Comparison of ENCODE assay signal across 1 cellular context in the genomic region with DNA sequence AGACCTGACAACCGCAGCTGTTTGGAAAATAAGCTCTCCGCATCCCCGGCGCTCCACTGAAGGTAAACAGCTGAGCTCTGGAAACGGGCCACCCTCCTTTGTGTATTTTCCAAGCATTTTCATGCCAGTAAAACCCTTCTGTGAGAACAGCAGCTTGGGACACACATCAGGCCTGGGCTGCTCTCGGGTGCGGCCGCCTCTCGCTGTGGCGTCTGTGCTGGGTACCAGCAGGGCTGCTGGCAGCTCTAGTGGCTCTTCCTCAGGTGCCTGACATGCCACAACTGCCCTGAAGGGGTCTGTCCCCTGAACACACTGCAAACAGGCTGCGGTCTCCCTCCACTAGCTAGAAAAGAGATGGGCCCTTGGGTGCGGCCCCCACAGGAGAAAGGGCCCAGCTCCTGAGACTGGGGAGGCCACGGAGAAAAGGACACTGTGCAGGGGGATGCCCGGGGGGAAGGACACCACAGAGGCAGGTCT.
A peak's percentile ranks its signal among the peaks of the same experiment; 100 is the strongest.
TF ChIP-seq lines count a peak whose summit lies in the region.

No MANE protein-coding gene starts in this region.

TF ChIP-seq in HepG2, 621 proteins besides CTCF, POLR2A, EP300 and RAD21 (continued from another document):
- TF ChIP-seq, protein P1, sequence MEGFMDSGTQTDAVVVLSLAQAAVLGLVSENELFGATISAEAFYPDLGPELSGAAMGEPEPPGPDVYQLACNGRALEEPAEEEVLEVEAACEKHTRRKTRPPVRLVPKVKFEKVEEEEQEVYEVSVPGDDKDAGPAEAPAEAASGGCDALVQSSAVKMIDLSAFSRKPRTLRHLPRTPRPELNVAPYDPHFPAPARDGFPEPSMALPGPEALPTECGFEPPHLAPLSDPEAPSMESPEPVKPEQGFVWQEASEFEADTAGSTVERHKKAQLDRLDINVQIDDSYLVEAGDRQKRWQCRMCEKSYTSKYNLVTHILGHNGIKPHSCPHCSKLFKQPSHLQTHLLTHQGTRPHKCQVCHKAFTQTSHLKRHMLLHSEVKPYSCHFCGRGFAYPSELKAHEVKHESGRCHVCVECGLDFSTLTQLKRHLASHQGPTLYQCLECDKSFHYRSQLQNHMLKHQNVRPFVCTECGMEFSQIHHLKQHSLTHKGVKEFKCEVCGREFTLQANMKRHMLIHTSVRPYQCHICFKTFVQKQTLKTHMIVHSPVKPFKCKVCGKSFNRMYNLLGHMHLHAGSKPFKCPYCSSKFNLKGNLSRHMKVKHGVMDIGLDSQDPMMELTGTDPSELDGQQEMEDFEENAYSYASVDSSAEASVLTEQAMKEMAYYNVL (CRISPR knock-in tag; IDR thresholded peaks at IDR 0.05; ENCODE audit: borderline replicate concordance) = 0 out of 2 replicates have a peak, but pooled peaks have one; percentile 6
- TF ChIP-seq ZNF337 (CRISPR knock-in tag; IDR thresholded peaks at IDR 0.05; ENCODE audit: borderline replicate concordance, low read depth) (peak; percentile 51; the same call in 1 of the 2 replicates), ZNF10 (CRISPR knock-in tag; IDR thresholded peaks at IDR 0.05; ENCODE audit: borderline replicate concordance, low read depth) (no peak), ZBTB40 (IDR thresholded peaks at IDR 0.05) (no peak), ZBTB40 (CRISPR knock-in tag; IDR thresholded peaks at IDR 0.05) (no peak)
